8 cellular contexts compared by ENCODE assay signal in the genomic region with DNA sequence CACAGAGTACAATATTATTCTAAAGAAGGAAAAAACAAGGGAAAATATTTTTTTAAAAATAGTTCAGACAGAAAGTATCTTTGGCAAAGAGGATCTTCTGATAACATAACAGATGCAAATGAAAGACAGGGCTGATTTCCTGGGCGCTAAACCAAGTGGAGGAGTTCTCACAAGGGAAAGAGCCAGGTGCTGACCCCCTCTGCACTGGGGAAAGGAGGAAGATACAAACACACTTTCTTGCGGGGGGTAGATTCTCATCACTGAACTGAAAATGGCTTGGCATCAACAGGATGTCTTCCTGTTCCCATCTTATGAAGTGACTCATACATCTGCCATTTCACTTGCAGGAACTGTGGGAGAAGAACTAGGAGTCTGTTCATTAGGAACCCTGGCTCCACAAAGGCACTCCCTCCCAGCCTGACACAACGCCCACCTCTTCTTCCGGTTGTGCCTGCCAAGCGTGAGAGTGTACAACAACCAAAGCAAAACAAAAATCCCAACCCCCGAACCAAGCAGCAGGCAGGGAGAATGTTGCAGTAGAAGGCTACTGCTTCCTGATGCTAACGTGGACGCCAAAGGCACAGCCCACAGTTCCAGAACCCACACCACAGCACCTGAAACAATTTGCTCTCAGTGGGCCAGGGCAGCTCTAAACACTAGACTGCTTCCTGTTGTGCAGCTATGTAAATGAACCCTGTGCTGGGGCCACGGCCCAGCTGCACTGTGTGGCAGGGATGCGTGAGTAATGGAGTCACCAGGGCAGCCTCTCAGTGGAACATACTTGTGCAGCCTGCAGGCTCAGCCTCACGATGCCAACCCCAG. TPM values are rescaled to one million over a fixed set of nuclear protein-coding genes. Genes with fewer than 3 reads are reported as not detected.
A peak's percentile ranks its signal among the peaks of the same experiment; 100 is the strongest.
DNase-seq lines count a peak whose midpoint lies in the region; ATAC-seq and TF ChIP-seq lines count a peak whose summit lies in the region.

No MANE protein-coding gene starts in this region.

- WGBS in thyroid gland, 2 donors = 12 to 30% methylated on average over 8 to 10 of the region's 11 CpGs

- H3K9me3 Mint-ChIP-seq in naive B cell = no peaks in the 10 kb centered on the region

- no peak overlapping the region for H3K4me3 ChIP-seq in epithelial cell of esophagus (ENCODE audit: low read length)
- no peak overlapping the region for H3K4me3 ChIP-seq in thyroid gland (replicated peaks in 1 of 3)

- peaks cover 12 to 19% of the 10 kb centered on the region in 2 donors for H3K4me1 ChIP-seq in thyroid gland

- DNase-seq in NCI-H1417 (lab: John Stamatoyannopoulos, UW) (peak; percentile 14 to 43 (median 21)), NCI-H1417 treated with DMSO at 0.1 percent for 48 hours (lab: John Stamatoyannopoulos, UW) (no peak), NCI-H1694 treated with DMSO at 0.1 percent for 48 hours (lab: John Stamatoyannopoulos, UW) (peak; percentile 55), epithelial cell of esophagus (ENCODE audit: low read depth) (peak; percentile 90), naive B cell (peak; percentile 21), thyroid gland (peak; percentile 77 to 84)
- peak; percentile 2 to 4 for DNase-seq in activated CD4-positive, alpha-beta T cell treated with anti-CD3 and anti-CD28 coated beads, Interleukin-2, amount 50 U/mL, for 4 hours

- no peaks in the 10 kb centered on the region for H3K9me3 ChIP-seq in thyroid gland

- H3K27ac ChIP-seq in thyroid gland = peak overlapping the region; percentile 48 to 84 (median 69)

- H3K36me3 ChIP-seq in thyroid gland = no peaks in the 10 kb centered on the region

- no peaks in the 10 kb centered on the region for H3K27me3 ChIP-seq in thyroid gland

- peaks cover 24 to 38% (median 26%) of the 10 kb centered on the region in 3 donors for H3K4me1 Mint-ChIP-seq in naive B cell

- H3K4me3 Mint-ChIP-seq in naive B cell = peak overlapping the region; percentile 78 to 96 (median 86)

- peak in 1 of 2 donors; percentile 19 for TF ChIP-seq POLR2A in thyroid gland (IDR thresholded peaks at IDR 0.05)

- peak; percentile 96 for ATAC-seq in HG02678 (IDR thresholded peaks at IDR 0.05; ENCODE audit: unreplicated experiment)
- ATAC-seq in naive B cell (ENCODE audit: low read depth in 2 of 2) = peak; percentile 90 to 92

- H3K36me3 Mint-ChIP-seq in naive B cell = no peaks in the 10 kb centered on the region

- H3K27me3 Mint-ChIP-seq in naive B cell = peaks cover 0 to 5% (median 0%) of the 10 kb centered on the region in 3 donors

- TF ChIP-seq CTCF in epithelial cell of esophagus (IDR thresholded peaks at IDR 0.05; ENCODE audit: insufficient read depth, low read depth, low read length, missing control alignments) (no peak), thyroid gland (IDR thresholded peaks at IDR 0.05) (no peak)

- H3K27ac Mint-ChIP-seq in naive B cell = peak overlapping the region; percentile 40 to 94 (median 91)

- intact Hi-C loops in thyroid gland (cut with DNase I) = no loop called here

RNA-seq across cellular contexts. Expression of gene GADD45A, which starts 51.0 kb away (rescaled TPM):
- 10 to 100 TPM in 1 of 6 donors, 1 to 10 TPM in 5; 6.1 to 11.1 (median 7.9) TPM for polyA plus RNA-seq in naive B cell (ENCODE audit: low read depth in 6 of 6)
- 10 to 100 TPM; 27.2 to 95.5 (median 62.9) TPM for total RNA-seq in thyroid gland
